Comparison of ENCODE assay signal across 2 cellular contexts in genomic region chr12:115871714-115872113, GRCh38.
TF ChIP-seq lines count a peak whose summit lies in the region.

No MANE protein-coding gene starts in this region.

TF ChIP-seq in K562, 482 proteins besides CTCF, POLR2A, EP300 and RAD21 (continued from another document and continues in another):
- TF ChIP-seq PRDM10 (IDR thresholded peaks at IDR 0.05; ENCODE audit: partially characterized antibody) (peak; percentile 94), CLOCK (CRISPR knock-in tag; IDR thresholded peaks at IDR 0.05; ENCODE audit: borderline replicate concordance) (no peak), TAF7 (tag; IDR thresholded peaks at IDR 0.05) (no peak), STAT5A (IDR thresholded peaks at IDR 0.05; ENCODE audit: borderline replicate concordance, low read length) (no peak), HMGN3 (IDR thresholded peaks at IDR 0.05; ENCODE audit: borderline replicate concordance, extremely low read depth, insufficient read length, low read depth, low read length) (no peak), TRIM24 (IDR thresholded peaks at IDR 0.05) (no peak), ZNF407 (IDR thresholded peaks at IDR 0.05; ENCODE audit: low read depth) (no peak), EWSR1 (IDR thresholded peaks at IDR 0.05; ENCODE audit: borderline replicate concordance, low read depth, partially characterized antibody) (no peak), NFYB (IDR thresholded peaks at IDR 0.05; ENCODE audit: extremely low read depth, insufficient read length) (no peak)

TF ChIP-seq in liver, 16 proteins besides CTCF, POLR2A, EP300 and RAD21 (continued from another document):
- TF ChIP-seq ZBTB33 (IDR thresholded peaks at IDR 0.05): no peak
- TF ChIP-seq MAX (IDR thresholded peaks at IDR 0.05): no peak
- TF ChIP-seq EGR1 (IDR thresholded peaks at IDR 0.05; ENCODE audit: low read depth in 2 of 2): no peak
- TF ChIP-seq NR2F2 (IDR thresholded peaks at IDR 0.05): no peak
TF ChIP-seq in liver: peak in this region for 0.
